In the genomic region with DNA sequence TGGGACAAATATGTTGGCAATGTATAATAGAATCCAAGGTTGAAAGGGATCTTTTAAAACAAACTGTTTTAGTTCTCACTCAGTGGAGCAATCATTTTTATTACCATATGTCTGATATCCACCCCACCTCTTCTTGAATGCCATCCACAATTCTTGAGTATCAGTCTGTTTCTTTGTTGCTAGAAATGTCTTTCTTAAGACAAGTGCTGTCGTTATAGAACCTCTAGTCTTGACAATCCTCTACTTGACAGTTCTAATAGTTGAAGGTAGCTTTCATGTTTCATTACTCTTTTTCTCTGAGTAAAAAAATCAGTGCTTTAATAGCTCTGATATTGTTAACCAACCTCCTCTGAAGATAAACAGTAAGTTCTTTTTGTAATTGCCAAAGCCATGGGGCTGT, we compare ENCODE assay signal across 35 cellular contexts.
"Had no signal": no experiment of that assay in that cellular context is flagged by ENCODE, and none has a peak within 500 bp of the region (broad histone marks: within the 10 kb centered on the region; RNA-seq: fewer than 3 reads in every experiment).

No MANE protein-coding gene starts in this region.

- H3K36me3 ChIP-seq: adrenal gland, brain microvascular endothelial cell, breast epithelium had no signal

- ATAC-seq: activated CD8-positive, alpha-beta T cell treated with anti-CD3 and anti-CD28 coated beads for 36 hours; activated naive CD4-positive, alpha-beta T cell treated with anti-CD3 and anti-CD28 coated beads, Interleukin-2, amount 50 U/mL, for 72 hours; activated T-cell treated with anti-CD3 and anti-CD28 coated beads, Interleukin-2, amount 50 U/mL, for 4 hours; activated T-cell treated with anti-CD3 and anti-CD28 coated beads, Interleukin-2, amount 50 U/mL, for 72 hours; activated T-helper 17 cell treated with anti-CD3 and anti-CD28 coated beads, Interleukin-2, amount 50 U/mL, for 72 hours; body of pancreas had no signal

- H3K36me3 Mint-ChIP-seq: activated CD4-positive, alpha-beta memory T cell treated with anti-CD3 and anti-CD28 coated beads for 36 hours; activated naive CD4-positive, alpha-beta T cell treated with anti-CD3 and anti-CD28 coated beads, Interleukin-2, amount 50 U/mL, for 72 hours; activated naive CD8-positive, alpha-beta T cell treated with anti-CD3 and anti-CD28 coated beads for 36 hours had no signal

- H3K27ac ChIP-seq: adrenal gland, body of pancreas, brain microvascular endothelial cell, breast epithelium, VCaP had no signal

- H3K27ac Mint-ChIP-seq: activated B cell treated with CpG ODN at 0.5 μM for 24 hours; activated CD4-positive, alpha-beta memory T cell treated with anti-CD3 and anti-CD28 coated beads for 36 hours; activated CD4-positive, alpha-beta T cell treated with anti-CD3 and anti-CD28 coated beads, Interleukin-2, amount 10 ng/mL, durations not matched to agents 24 days and 14 days; activated CD8-positive, alpha-beta T cell treated with anti-CD3 and anti-CD28 coated beads for 36 hours; activated naive CD4-positive, alpha-beta T cell treated with anti-CD3 and anti-CD28 coated beads for 36 hours; activated naive CD4-positive, alpha-beta T cell treated with anti-CD3 and anti-CD28 coated beads, Interleukin-2, amount 50 U/mL, for 72 hours; activated naive CD8-positive, alpha-beta T cell treated with anti-CD3 and anti-CD28 coated beads for 36 hours; activated T-cell treated with anti-CD3 and anti-CD28 coated beads, Interleukin-2, amount 50 U/mL, for 72 hours; activated T-helper 1 cell treated with anti-CD3 and anti-CD28 coated beads, Interleukin-12 subunit alpha, Interleukin-12 subunit beta, Interleukin-2, Interleukin-4 antibody, amounts not matched to agents 30 ng/mL and 10 ng/mL and 1 ng/mL, durations not matched to agents 14 hours and 24 hours and 36 hours; activated T-helper 17 cell treated with anti-CD3 and anti-CD28 coated beads, Interleukin-2, amount 50 U/mL, for 72 hours; T-helper 1 cell treated with Interleukin-12 subunit alpha and Interleukin-12 subunit beta and Interleukin-4 antibody, amounts not matched to agents 30 μg/mL and 1 μg/mL, for 36 hours; T-helper 2 cell treated with Interferon-gamma antibody and Interleukin-4, amounts not matched to agents 5 μg/mL and 100 μg/mL, for 36 hours had no signal

- H3K27me3 Mint-ChIP-seq: activated B cell treated with CpG ODN at 0.5 μM for 24 hours; activated CD4-positive, alpha-beta memory T cell treated with anti-CD3 and anti-CD28 coated beads for 36 hours; activated CD4-positive, alpha-beta T cell treated with anti-CD3 and anti-CD28 coated beads, Interleukin-2, amount 10 ng/mL, durations not matched to agents 24 days and 14 days; activated CD8-positive, alpha-beta T cell treated with anti-CD3 and anti-CD28 coated beads for 36 hours; activated naive CD8-positive, alpha-beta T cell treated with anti-CD3 and anti-CD28 coated beads for 36 hours; activated T-helper 17 cell treated with anti-CD3 and anti-CD28 coated beads, Interleukin-2, amount 50 U/mL, for 72 hours; central memory CD8-positive, alpha-beta T cell had no signal

- H3K9me3 ChIP-seq: adrenal gland, body of pancreas, breast epithelium had no signal

- H3K4me3 ChIP-seq: adrenal gland, body of pancreas, breast epithelium had no signal

- H3K4me3 Mint-ChIP-seq: activated B cell treated with CpG ODN at 0.5 μM for 24 hours; activated CD4-positive, alpha-beta memory T cell treated with anti-CD3 and anti-CD28 coated beads for 36 hours; activated CD4-positive, alpha-beta T cell treated with anti-CD3 and anti-CD28 coated beads, Interleukin-2, amount 10 ng/mL, durations not matched to agents 24 days and 14 days; activated CD8-positive, alpha-beta T cell treated with anti-CD3 and anti-CD28 coated beads for 36 hours; activated naive CD4-positive, alpha-beta T cell treated with anti-CD3 and anti-CD28 coated beads for 36 hours; activated naive CD8-positive, alpha-beta T cell treated with anti-CD3 and anti-CD28 coated beads for 36 hours; activated T-cell treated with anti-CD3 and anti-CD28 coated beads, Interleukin-2, amount 50 U/mL, for 4 hours; activated T-cell treated with anti-CD3 and anti-CD28 coated beads, Interleukin-2, amount 50 U/mL, for 72 hours; activated T-helper 1 cell treated with anti-CD3 and anti-CD28 coated beads, Interleukin-12 subunit alpha, Interleukin-12 subunit beta, Interleukin-2, Interleukin-4 antibody, amounts not matched to agents 30 ng/mL and 10 ng/mL and 1 ng/mL, durations not matched to agents 14 hours and 24 hours and 36 hours; activated T-helper 17 cell treated with anti-CD3 and anti-CD28 coated beads, Interleukin-2, amount 50 U/mL, for 72 hours; central memory CD8-positive, alpha-beta T cell; T-helper 1 cell treated with Interleukin-12 subunit alpha and Interleukin-12 subunit beta and Interleukin-4 antibody, amounts not matched to agents 30 μg/mL and 1 μg/mL, for 36 hours; T-helper 2 cell treated with Interferon-gamma antibody and Interleukin-4, amounts not matched to agents 5 μg/mL and 100 μg/mL, for 36 hours had no signal

- H3K4me1 Mint-ChIP-seq: activated B cell treated with CpG ODN at 0.5 μM for 24 hours; activated CD4-positive, alpha-beta T cell treated with anti-CD3 and anti-CD28 coated beads, Interleukin-2, amount 10 ng/mL, durations not matched to agents 24 days and 14 days; activated naive CD8-positive, alpha-beta T cell treated with anti-CD3 and anti-CD28 coated beads for 36 hours; activated T-helper 17 cell treated with anti-CD3 and anti-CD28 coated beads, Interleukin-2, amount 50 U/mL, for 72 hours; central memory CD8-positive, alpha-beta T cell had no signal

- H3K4me1 ChIP-seq: adrenal gland, body of pancreas, breast epithelium had no signal

- H3K27me3 ChIP-seq: adrenal gland, body of pancreas, brain microvascular endothelial cell, breast epithelium had no signal

- DNase-seq: activated B cell treated with CpG ODN at 0.5 μM for 24 hours; activated CD4-positive, alpha-beta memory T cell treated with anti-CD3 and anti-CD28 coated beads for 36 hours; activated CD4-positive, alpha-beta T cell treated with anti-CD3 and anti-CD28 coated beads for 4 hours; activated CD4-positive, alpha-beta T cell treated with anti-CD3 and anti-CD28 coated beads, Interleukin-2, amount 10 ng/mL, durations not matched to agents 24 days and 14 days; activated CD4-positive, alpha-beta T cell treated with anti-CD3 and anti-CD28 coated beads, Interleukin-2, amount 50 U/mL, for 1 hour; activated CD4-positive, alpha-beta T cell treated with anti-CD3 and anti-CD28 coated beads, Interleukin-2, amount 50 U/mL, for 4 hours; activated CD4-positive, CD25-positive, alpha-beta regulatory T cell treated with anti-CD3 and anti-CD28 coated beads, Interleukin-2, amount 50 U/mL, for 72 hours; activated CD8-positive, alpha-beta memory T cell treated with anti-CD3 and anti-CD28 coated beads, Interleukin-2, amount 50 U/mL, for 4 hours; activated CD8-positive, alpha-beta T cell treated with anti-CD3 and anti-CD28 coated beads for 36 hours; activated effector memory CD4-positive, alpha-beta T cell treated with anti-CD3 and anti-CD28 coated beads, Interleukin-2, amount 50 U/mL, for 16 hours; activated gamma-delta T cell treated with Interleukin-2 at 50 U/mL for 16 hours; activated naive CD4-positive, alpha-beta T cell; activated naive CD4-positive, alpha-beta T cell treated with anti-CD3 and anti-CD28 coated beads for 36 hours; activated naive CD4-positive, alpha-beta T cell treated with anti-CD3 and anti-CD28 coated beads, Interleukin-2, amount 50 U/mL, for 16 hours; activated naive CD8-positive, alpha-beta T cell treated with anti-CD3 and anti-CD28 coated beads for 36 hours; activated T-cell treated with anti-CD3 and anti-CD28 coated beads for 4 hours; activated T-cell treated with anti-CD3 and anti-CD28 coated beads, Interleukin-2, amount 50 U/mL, for 1 hour; activated T-cell treated with anti-CD3 and anti-CD28 coated beads, Interleukin-2, amount 50 U/mL, for 4 hours; activated T-cell treated with anti-CD3 and anti-CD28 coated beads, Interleukin-2, amount 50 U/mL, for 72 hours; adrenal gland; amniotic stem cell; aorta; body of pancreas; brain microvascular endothelial cell; cerebellar nuclear complex; T-helper 2 cell; T-helper 9 cell had no signal

- H3K9me3 Mint-ChIP-seq: activated B cell treated with CpG ODN at 0.5 μM for 24 hours; activated CD4-positive, alpha-beta T cell treated with anti-CD3 and anti-CD28 coated beads, Interleukin-2, amount 10 ng/mL, durations not matched to agents 24 days and 14 days; activated CD8-positive, alpha-beta T cell treated with anti-CD3 and anti-CD28 coated beads for 36 hours; activated naive CD4-positive, alpha-beta T cell treated with anti-CD3 and anti-CD28 coated beads for 36 hours; activated naive CD8-positive, alpha-beta T cell treated with anti-CD3 and anti-CD28 coated beads for 36 hours; activated T-helper 1 cell treated with anti-CD3 and anti-CD28 coated beads, Interleukin-12 subunit alpha, Interleukin-12 subunit beta, Interleukin-2, Interleukin-4 antibody, amounts not matched to agents 30 ng/mL and 10 ng/mL and 1 ng/mL, durations not matched to agents 14 hours and 24 hours and 36 hours; T-helper 1 cell treated with Interleukin-12 subunit alpha and Interleukin-12 subunit beta and Interleukin-4 antibody, amounts not matched to agents 30 μg/mL and 1 μg/mL, for 36 hours; T-helper 2 cell treated with Interferon-gamma antibody and Interleukin-4, amounts not matched to agents 5 μg/mL and 100 μg/mL, for 36 hours had no signal
